ENCODE assay signal across 1 cellular context in the genomic region with DNA sequence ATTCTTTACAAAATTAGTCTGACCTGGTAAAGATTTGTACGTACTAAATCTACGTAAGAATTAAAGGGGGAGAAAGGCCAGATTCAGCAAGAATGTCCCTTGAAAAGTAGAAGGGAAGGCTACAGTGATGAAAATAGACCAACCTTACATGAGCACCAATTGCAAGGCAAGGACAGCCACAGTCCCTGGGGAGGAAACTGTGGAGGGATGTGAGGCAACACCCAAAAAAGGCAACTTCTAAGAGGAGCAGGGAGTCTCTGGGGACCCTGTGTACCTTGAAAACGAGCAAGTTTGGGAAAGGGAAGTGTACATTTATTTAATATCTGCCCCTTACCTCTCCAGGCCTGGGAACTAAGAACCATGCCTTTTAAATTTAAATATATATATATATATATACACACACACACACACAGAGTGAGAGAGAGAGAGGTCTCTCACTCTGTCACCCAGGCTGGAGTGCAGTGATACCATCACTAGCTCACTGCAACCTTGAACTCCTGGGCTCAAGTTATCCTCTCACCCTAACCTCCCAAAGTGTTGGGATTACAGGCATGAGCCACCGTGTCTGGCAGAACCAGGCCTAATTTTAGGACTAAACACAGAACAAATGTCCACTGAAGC.
TF ChIP-seq lines count a peak whose summit lies in the region.

No MANE protein-coding gene starts in this region.

TF ChIP-seq in HepG2, 621 proteins besides CTCF, POLR2A, EP300 and RAD21:
- TF ChIP-seq NPAS2 (CRISPR knock-in tag; IDR thresholded peaks at IDR 0.05; ENCODE audit: borderline replicate concordance) (no peak), ZNF224 (CRISPR knock-in tag; IDR thresholded peaks at IDR 0.05) (no peak), STAG1 (CRISPR knock-in tag; IDR thresholded peaks at IDR 0.05) (no peak), TAF1 (CRISPR knock-in tag; IDR thresholded peaks at IDR 0.05) (no peak), ZNF343 (CRISPR knock-in tag; IDR thresholded peaks at IDR 0.05) (no peak), ZNF782 (CRISPR knock-in tag; IDR thresholded peaks at IDR 0.05; ENCODE audit: borderline replicate concordance) (no peak), CBX2 (IDR thresholded peaks at IDR 0.05; ENCODE audit: low read depth, low read length) (no peak), CBX2 (CRISPR knock-in tag; IDR thresholded peaks at IDR 0.05; ENCODE audit: low read depth) (no peak), RXRA (CRISPR knock-in tag; IDR thresholded peaks at IDR 0.05) (no peak), ZNF354B (CRISPR knock-in tag; IDR thresholded peaks at IDR 0.05) (no peak), ZFAT (CRISPR knock-in tag; conservative IDR thresholded peaks at IDR 0.05) (no peak), TBL1XR1 (IDR thresholded peaks at IDR 0.05; ENCODE audit: borderline replicate concordance, low read length, partially characterized antibody) (no peak), HMG20A (CRISPR knock-in tag; IDR thresholded peaks at IDR 0.05; ENCODE audit: borderline replicate concordance) (no peak), CENPT (CRISPR knock-in tag; IDR thresholded peaks at IDR 0.05; ENCODE audit: low read depth) (no peak), ZNF878 (CRISPR knock-in tag; IDR thresholded peaks at IDR 0.05) (no peak), ZNF264 (CRISPR knock-in tag; IDR thresholded peaks at IDR 0.05) (no peak), ZMYM2 (CRISPR knock-in tag; IDR thresholded peaks at IDR 0.05) (no peak)
- TF ChIP-seq, protein P1, sequence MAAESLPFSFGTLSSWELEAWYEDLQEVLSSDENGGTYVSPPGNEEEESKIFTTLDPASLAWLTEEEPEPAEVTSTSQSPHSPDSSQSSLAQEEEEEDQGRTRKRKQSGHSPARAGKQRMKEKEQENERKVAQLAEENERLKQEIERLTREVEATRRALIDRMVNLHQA (CRISPR knock-in tag; IDR thresholded peaks at IDR 0.05), result no peak
